In the genomic region with DNA sequence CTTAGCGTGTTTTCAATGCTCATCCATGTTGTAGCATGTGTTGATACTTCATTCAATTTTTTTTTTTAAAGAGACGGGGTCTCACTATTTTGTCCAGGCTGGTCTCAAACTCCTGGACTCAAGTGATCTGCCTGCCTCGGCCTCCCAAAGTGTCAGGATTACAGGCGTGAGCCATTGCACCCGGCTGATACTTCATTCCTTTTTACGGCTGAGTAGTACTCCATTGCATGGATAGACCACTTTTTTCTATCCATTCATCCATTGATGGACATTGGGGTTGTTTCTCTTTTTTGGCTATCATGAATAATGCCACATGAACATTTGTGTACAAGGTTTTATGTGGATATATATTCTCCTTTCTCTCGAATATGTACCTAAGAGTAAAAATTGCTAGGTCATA, we compare ENCODE assay signal across 8 cellular contexts. TPM values are rescaled to one million over a fixed set of nuclear protein-coding genes. Genes with fewer than 3 reads are reported as not detected.
DNase-seq lines count a peak whose midpoint lies in the region; ATAC-seq and TF ChIP-seq lines count a peak whose summit lies in the region.

No MANE protein-coding gene starts in this region.

- H4K20me1 ChIP-seq in MM.1S (ENCODE audit: insufficient read depth, low read length) (no peaks in the 10 kb centered on the region), osteoblast (ENCODE audit: insufficient read depth, low read length) (no peaks in the 10 kb centered on the region)

- no peak for ATAC-seq in central memory CD8-positive, alpha-beta T cell (replicated peaks; ENCODE audit: extremely low read depth, poor library complexity, severe bottlenecking)
- ATAC-seq in HG02571 (IDR thresholded peaks at IDR 0.05; ENCODE audit: unreplicated experiment) (no peak), HG03280 (IDR thresholded peaks at IDR 0.05; ENCODE audit: unreplicated experiment) (no peak)

- H3K4me3 ChIP-seq in CD8-positive, alpha-beta memory T cell (ENCODE audit: low read length), result no peak overlapping the region
- peak overlapping the region; percentile 59 for H3K4me3 ChIP-seq in MM.1S (ENCODE audit: low read length)
- no peak overlapping the region for H3K4me3 ChIP-seq in osteoblast (ENCODE audit: insufficient read depth, low read length)
- no peak overlapping the region for H3K4me3 ChIP-seq in ascending aorta

- H3K27ac ChIP-seq in CD8-positive, alpha-beta memory T cell (ENCODE audit: low read depth, low read length), result no peak overlapping the region
- H3K27ac ChIP-seq in MM.1S (ENCODE audit: low read length), result peak overlapping the region; percentile 87; the same call in 1 of the 2 replicates
- no peak overlapping the region for H3K27ac ChIP-seq in osteoblast (ENCODE audit: low read depth, low read length)
- H3K27ac ChIP-seq in ascending aorta, result peak overlapping the region in 1 of 2 donors; percentile 35

- peak overlapping the region; percentile 65; the same call in 1 of the 2 replicates for H3K9ac ChIP-seq in MM.1S (ENCODE audit: low read length)

- H3K27me3 ChIP-seq in CD8-positive, alpha-beta memory T cell (ENCODE audit: insufficient read depth, low read length, poor library complexity, severe bottlenecking), result no peaks in the 10 kb centered on the region
- H3K27me3 ChIP-seq in MM.1S (replicated peaks; ENCODE audit: insufficient read depth, low read length) (no peaks in the 10 kb centered on the region), osteoblast (ENCODE audit: insufficient read depth, low read length) (no peaks in the 10 kb centered on the region), ascending aorta (no peaks in the 10 kb centered on the region)

- no peaks in the 10 kb centered on the region for H3K9me3 ChIP-seq in CD8-positive, alpha-beta memory T cell (ENCODE audit: low read length)
- H3K9me3 ChIP-seq in MM.1S (replicated peaks; ENCODE audit: insufficient read depth, low read length) (no peaks in the 10 kb centered on the region), osteoblast (ENCODE audit: low read depth, low read length) (no peaks in the 10 kb centered on the region), ascending aorta (no peaks in the 10 kb centered on the region)

- peaks cover 0 to 8% (median 3%) of the 10 kb centered on the region in 3 donors for H3K36me3 Mint-ChIP-seq in CD8-positive, alpha-beta memory T cell
- H3K36me3 Mint-ChIP-seq in central memory CD8-positive, alpha-beta T cell (ENCODE audit: insufficient read depth), result peaks cover 7% of the 10 kb centered on the region

- peaks cover 25% of the 10 kb centered on the region for H3F3A ChIP-seq in MM.1S (ENCODE audit: insufficient read depth, low read length)

- H3K27me3 Mint-ChIP-seq in CD8-positive, alpha-beta memory T cell, result no peaks in the 10 kb centered on the region
- no peaks in the 10 kb centered on the region for H3K27me3 Mint-ChIP-seq in central memory CD8-positive, alpha-beta T cell

- no peak for TF ChIP-seq CTCF in MM.1S (IDR thresholded peaks at IDR 0.05; ENCODE audit: low read length)
- no peak for TF ChIP-seq CTCF in osteoblast (IDR thresholded peaks at IDR 0.05; ENCODE audit: extremely low read depth, low read depth, low read length)
- TF ChIP-seq CTCF in ascending aorta (IDR thresholded peaks at IDR 0.05), result no peak

- peak overlapping the region; percentile 67 to 97 (median 86) for H3K4me3 Mint-ChIP-seq in CD8-positive, alpha-beta memory T cell
- peak overlapping the region; percentile 83 for H3K4me3 Mint-ChIP-seq in central memory CD8-positive, alpha-beta T cell

- CTCF ChIA-PET in CD8-positive, alpha-beta memory T cell (lab: Charles Lee), result no interaction called here

- no peak overlapping the region for H2AFZ ChIP-seq in MM.1S (ENCODE audit: low read length)
- H2AFZ ChIP-seq in osteoblast (ENCODE audit: low read length), result no peak overlapping the region

- no peaks in the 10 kb centered on the region for H3K9me2 ChIP-seq in MM.1S (replicated peaks; ENCODE audit: insufficient read depth, low read length)

- H3K36me3 ChIP-seq in CD8-positive, alpha-beta memory T cell (ENCODE audit: insufficient read depth, low read length), result no peaks in the 10 kb centered on the region
- H3K36me3 ChIP-seq in MM.1S (replicated peaks; ENCODE audit: insufficient read depth, low read length), result no peaks in the 10 kb centered on the region
- H3K36me3 ChIP-seq in osteoblast (ENCODE audit: insufficient read depth, low read length), result no peaks in the 10 kb centered on the region
- H3K36me3 ChIP-seq in ascending aorta, result no peaks in the 10 kb centered on the region

- POLR2A ChIA-PET in CD8-positive, alpha-beta memory T cell (lab: Charles Lee), result no interaction called here

- no peaks in the 10 kb centered on the region for H3K9me3 Mint-ChIP-seq in CD8-positive, alpha-beta memory T cell
- H3K9me3 Mint-ChIP-seq in central memory CD8-positive, alpha-beta T cell, result no peaks in the 10 kb centered on the region

- H3K4me1 Mint-ChIP-seq in CD8-positive, alpha-beta memory T cell, result peaks cover 54 to 74% (median 59%) of the 10 kb centered on the region in 3 donors
- peaks cover 54% of the 10 kb centered on the region for H3K4me1 Mint-ChIP-seq in central memory CD8-positive, alpha-beta T cell

- no peak for DNase-seq in CD8-positive, alpha-beta memory T cell
- DNase-seq in MM.1S (no peak), osteoblast (ENCODE audit: insufficient read length, low spot score, missing footprints) (no peak), globus pallidus (ENCODE audit: low spot score) (no peak), ascending aorta (ENCODE audit: low spot score in 2 of 2) (no peak)
- DNase-seq in central memory CD8-positive, alpha-beta T cell (ENCODE audit: low spot score in 2 of 2), result no peak

- H3K4me2 ChIP-seq in MM.1S (ENCODE audit: low read depth, low read length) (peak overlapping the region; percentile 78), osteoblast (ENCODE audit: insufficient read depth, low read length) (peak overlapping the region; percentile 99)

- H3K79me2 ChIP-seq in MM.1S (ENCODE audit: low read length) (peaks cover 20% of the 10 kb centered on the region), osteoblast (ENCODE audit: insufficient read depth, low read length) (no peaks in the 10 kb centered on the region)

- H3K27ac Mint-ChIP-seq in CD8-positive, alpha-beta memory T cell, result peak overlapping the region in 6 of 8 donors; percentile 3 to 80 (median 38)
- H3K27ac Mint-ChIP-seq in central memory CD8-positive, alpha-beta T cell (ENCODE audit: low read depth), result no peak overlapping the region

- H3K4me1 ChIP-seq in CD8-positive, alpha-beta memory T cell (ENCODE audit: insufficient read depth, low read length), result peaks cover 34% of the 10 kb centered on the region
- peaks cover 30% of the 10 kb centered on the region for H3K4me1 ChIP-seq in MM.1S (ENCODE audit: low read length)
- H3K4me1 ChIP-seq in osteoblast (ENCODE audit: insufficient read depth, low read length), result peaks cover 18% of the 10 kb centered on the region
- no peaks in the 10 kb centered on the region for H3K4me1 ChIP-seq in ascending aorta

- intact Hi-C loops in ascending aorta (cut with DNase I), result no loop called here

RNA-seq across cellular contexts. Expression of a gene that starts 1.2 kb away (rescaled TPM):
- total RNA-seq in CD8-positive, alpha-beta memory T cell, result 1 to 10 TPM; 4.3 to 4.5 TPM
- 9.2 TPM for polyA plus RNA-seq in CD8-positive, alpha-beta memory T cell
- total RNA-seq in osteoblast, result 3.8 and 4.0 TPM in 2 replicates
- 1.1 TPM for total RNA-seq in ascending aorta
